In genomic region chr19:33292595-33293254, GRCh38 we compare ENCODE assay signal across 8 cellular contexts. TPM values are rescaled to one million over a fixed set of nuclear protein-coding genes. Genes with fewer than 3 reads are reported as not detected.
DNase-seq lines count a peak whose midpoint lies in the region; TF ChIP-seq lines count a peak whose summit lies in the region.

No MANE protein-coding gene starts in this region.

- DNase-seq in ELR (ENCODE audit: low read depth) (peak; percentile 45), NCI-H345 (lab: John Stamatoyannopoulos, UW) (peak; percentile 78), fibroblast of gingiva (ENCODE audit: low read depth) (peak; percentile 71), renal cortical epithelial cell (ENCODE audit: low read depth) (peak; percentile 58), T-helper 1 cell (no peak), osteocyte (ENCODE audit: extremely low spot score, unreplicated experiment) (no peak), NCI-H128 (lab: John Stamatoyannopoulos, UW; ENCODE audit: unreplicated experiment) (no peak), GOT3 (lab: John Stamatoyannopoulos, UW) (no peak)

- peaks cover 16% of the 10 kb centered on the region for H3K27me3 Mint-ChIP-seq in osteocyte (ENCODE audit: unreplicated experiment)

- no peaks in the 10 kb centered on the region for H3K4me1 Mint-ChIP-seq in osteocyte (ENCODE audit: unreplicated experiment)

- no peak for TF ChIP-seq CTCF in osteocyte (IDR thresholded peaks at IDR 0.05)

- peaks cover 13% of the 10 kb centered on the region for H3K9me3 Mint-ChIP-seq in osteocyte (ENCODE audit: unreplicated experiment)

- no peaks in the 10 kb centered on the region for H3K36me3 Mint-ChIP-seq in osteocyte (ENCODE audit: unreplicated experiment)

- no peak overlapping the region for H3K27ac Mint-ChIP-seq in osteocyte (ENCODE audit: unreplicated experiment)

- no peak overlapping the region for H3K4me3 Mint-ChIP-seq in osteocyte (ENCODE audit: unreplicated experiment)

RNA-seq across cellular contexts. Expression of gene CEBPA, which starts 9.6 kb away (rescaled TPM):
- total RNA-seq in renal cortical epithelial cell = 0.35 and 0.99 TPM in 2 replicates
- total RNA-seq in osteocyte = 0.86 and 1.4 TPM in 2 replicates

Comparison
In these comparisons a context has a peak if more than half of its experiments do, and no peak if none do; other contexts are left out.
1. DNase-seq: peak in ELR (single experiment), NCI-H345 (single experiment), fibroblast of gingiva (single experiment) and renal cortical epithelial cell (single experiment); none in T-helper 1 cell (0 of 5), osteocyte (single experiment), NCI-H128 (single experiment) and GOT3 (single experiment).